27 cellular contexts compared by ENCODE assay signal in genomic region chr5:59061377-59061776, GRCh38.
DNase-seq lines count a peak whose midpoint lies in the region; ATAC-seq and FAIRE-seq lines count a peak whose summit lies in the region.
"Had no signal": no experiment of that assay in that cellular context is flagged by ENCODE, and none has a peak within 500 bp of the region (broad histone marks: within the 10 kb centered on the region; RNA-seq: fewer than 3 reads in every experiment).

No MANE protein-coding gene starts in this region.

- no peaks in the 10 kb centered on the region for H3K9me3 Mint-ChIP-seq in activated T-cell treated with anti-CD3 and anti-CD28 coated beads, Interleukin-2, amount 50 U/mL, for 24 hours
- H3K9me3 Mint-ChIP-seq: GM23338, IgD-negative memory B cell had no signal

- H3K27me3 Mint-ChIP-seq in activated T-cell treated with anti-CD3 and anti-CD28 coated beads, Interleukin-2, amount 50 U/mL, for 24 hours: no peaks in the 10 kb centered on the region
- H3K27me3 Mint-ChIP-seq: IgD-negative memory B cell; stimulated activated naive B cell treated with anti-CD40 and anti-IgM and Interleukin-4, amounts not matched to agents 10 μg/mL and 1 μg/mL and 100 μg/mL, for 72 hours had no signal

- peak; percentile 4 for FAIRE-seq in HTR-8/SVneo (lab: Jason Lieb, UNC)
- FAIRE-seq: endothelial cell of umbilical vein, GM12892 had no signal

- intact Hi-C loops in left colon (cut with DNase I, micrococcal nuclease): no loop called here

- peak; percentile 91 for DNase-seq in DMS53 (lab: John Stamatoyannopoulos, UW)
- no peak for DNase-seq in HTR-8/SVneo (ENCODE audit: insufficient read length, low spot score)
- DNase-seq in SHP77 treated with DMSO at 0.1 percent for 48 hours (lab: John Stamatoyannopoulos, UW): peak; percentile 88
- no peak for DNase-seq in left colon
- no peak for DNase-seq in activated T-cell treated with anti-CD3 and anti-CD28 coated beads, Interleukin-2, amount 50 U/mL, for 24 hours
- no peak for DNase-seq in AG08396 (ENCODE audit: low spot score)
- DNase-seq in SKM-1 (lab: John Stamatoyannopoulos, UW; ENCODE audit: unreplicated experiment): no peak
- DNase-seq: activated CD4-positive, alpha-beta T cell treated with anti-CD3 and anti-CD28 coated beads, Interleukin-2, amount 10 ng/mL, durations not matched to agents 24 days and 14 days; activated naive CD4-positive, alpha-beta T cell treated with Interleukin-2 at 50 U/mL for 16 hours; activated T-cell treated with anti-CD3 and anti-CD28 coated beads, Interleukin-2, amount 50 U/mL, for 48 hours; brain microvascular endothelial cell; COR-L47; mammary epithelial cell; NCI-H1048; NCI-H187; NCI-H82; Right ventricle myocardium superior; stimulated activated CD4-positive, alpha-beta T cell treated with anti-CD3 and anti-CD28 coated beads, Interleukin-4, amount 100 ng/mL, for 4 hours; stimulated activated naive B cell treated with anti-CD40 and anti-IgM and Interleukin-4, amounts not matched to agents 10 μg/mL and 1 μg/mL and 100 μg/mL, for 72 hours; T-helper 9 cell; upper lobe of right lung had no signal

- H3K4me1 Mint-ChIP-seq in activated T-cell treated with anti-CD3 and anti-CD28 coated beads, Interleukin-2, amount 50 U/mL, for 24 hours (ENCODE audit: low read depth): peaks cover 6% of the 10 kb centered on the region
- H3K4me1 Mint-ChIP-seq: IgD-negative memory B cell; stimulated activated naive B cell treated with anti-CD40 and anti-IgM and Interleukin-4, amounts not matched to agents 10 μg/mL and 1 μg/mL and 100 μg/mL, for 72 hours had no signal

- no peak overlapping the region for H3K27ac Mint-ChIP-seq in activated T-cell treated with anti-CD3 and anti-CD28 coated beads, Interleukin-2, amount 50 U/mL, for 24 hours
- H3K27ac Mint-ChIP-seq: activated CD4-positive, alpha-beta T cell treated with anti-CD3 and anti-CD28 coated beads, Interleukin-2, amount 10 ng/mL, durations not matched to agents 24 days and 14 days; GM23338; IgD-negative memory B cell; stimulated activated naive B cell treated with anti-CD40 and anti-IgM and Interleukin-4, amounts not matched to agents 10 μg/mL and 1 μg/mL and 100 μg/mL, for 72 hours had no signal

- no peaks in the 10 kb centered on the region for H3K36me3 Mint-ChIP-seq in activated T-cell treated with anti-CD3 and anti-CD28 coated beads, Interleukin-2, amount 50 U/mL, for 24 hours (ENCODE audit: low read depth)

- no peak overlapping the region for H3K4me3 Mint-ChIP-seq in activated T-cell treated with anti-CD3 and anti-CD28 coated beads, Interleukin-2, amount 50 U/mL, for 24 hours
- H3K4me3 Mint-ChIP-seq: activated CD4-positive, alpha-beta T cell treated with anti-CD3 and anti-CD28 coated beads, Interleukin-2, amount 10 ng/mL, durations not matched to agents 24 days and 14 days; GM23338; IgD-negative memory B cell; stimulated activated naive B cell treated with anti-CD40 and anti-IgM and Interleukin-4, amounts not matched to agents 10 μg/mL and 1 μg/mL and 100 μg/mL, for 72 hours had no signal

- ATAC-seq in left colon (peak; percentile 27), HG03342 (IDR thresholded peaks at IDR 0.05; ENCODE audit: unreplicated experiment) (no peak)
- ATAC-seq: GM23338; sciatic nerve; stimulated activated naive B cell treated with anti-CD40 and anti-IgM and Interleukin-4, amounts not matched to agents 10 μg/mL and 1 μg/mL and 100 μg/mL, for 72 hours; upper lobe of right lung had no signal

Comparison
In these comparisons a context has a peak if more than half of its experiments do, and no peak if none do; other contexts are left out.
1. DNase-seq: peak in DMS53 (single experiment) and SHP77 treated with DMSO at 0.1 percent for 48 hours (single experiment); none in HTR-8/SVneo (single experiment), left colon (0 of 2), activated T-cell treated with anti-CD3 and anti-CD28 coated beads, Interleukin-2, amount 50 U/mL, for 24 hours (single experiment), AG08396 (single experiment) and SKM-1 (single experiment).